In genomic region chr21:45999581-46000181, GRCh38 we compare ENCODE assay signal across 28 cellular contexts. TPM values are rescaled to one million over a fixed set of nuclear protein-coding genes. Genes with fewer than 3 reads are reported as not detected.
DNase-seq lines count a peak whose midpoint lies in the region; ATAC-seq and TF ChIP-seq lines count a peak whose summit lies in the region.
"Had no signal": no experiment of that assay in that cellular context is flagged by ENCODE, and none has a peak within 500 bp of the region (broad histone marks: within the 10 kb centered on the region; RNA-seq: fewer than 3 reads in every experiment).

No MANE protein-coding gene starts in this region.

- H3K4me1 ChIP-seq in left ventricle myocardium inferior (no peaks in the 10 kb centered on the region), right atrium auricular region (no peaks in the 10 kb centered on the region), stomach smooth muscle (ENCODE audit: control insufficient read depth, insufficient read depth, low read length) (peaks cover 15% of the 10 kb centered on the region), PC-9 (replicated peaks; ENCODE audit: insufficient read depth) (peaks cover 15% of the 10 kb centered on the region)
- H3K4me1 ChIP-seq: lower lobe of right lung had no signal

- H3K36me3 ChIP-seq in left ventricle myocardium inferior = peaks cover 90% of the 10 kb centered on the region
- H3K36me3 ChIP-seq in right atrium auricular region = peaks cover 83% of the 10 kb centered on the region
- H3K36me3 ChIP-seq in stomach smooth muscle (ENCODE audit: control insufficient read depth in 2 of 2, insufficient read depth in 2 of 2, low read length in 2 of 2) = peaks cover 59 to 62% of the 10 kb centered on the region in 2 donors
- no peaks in the 10 kb centered on the region for H3K36me3 ChIP-seq in PC-9 (ENCODE audit: low read depth)

- H2AFZ ChIP-seq in PC-9 = no peak overlapping the region

- H3K9ac ChIP-seq in stomach smooth muscle (ENCODE audit: low read length in 2 of 2) = no peak overlapping the region
- H3K9ac ChIP-seq: SK-N-SH had no signal

- peaks cover 15% of the 10 kb centered on the region for H3K36me3 Mint-ChIP-seq in WTC11
- H3K36me3 Mint-ChIP-seq: activated naive CD4-positive, alpha-beta T cell treated with anti-CD3 and anti-CD28 coated beads, Interleukin-2, amount 50 U/mL, for 24 hours; type B pancreatic cell had no signal

- CTCF ChIA-PET in WTC11 (lab: Charles Lee) (interaction anchor here (1.1 kb wide), 1 partner anchor 27 kb away, joined by 5 read pairs; no protein-coding TSS in a partner anchor), PC-9 (lab: Charles Lee) (no interaction called here)

- H3K27me3 ChIP-seq in left ventricle myocardium inferior (ENCODE audit: low read depth) = no peaks in the 10 kb centered on the region
- no peaks in the 10 kb centered on the region for H3K27me3 ChIP-seq in right atrium auricular region
- H3K27me3 ChIP-seq in stomach smooth muscle (ENCODE audit: control insufficient read depth in 1 of 2, insufficient read depth in 2 of 2, low read length in 2 of 2) = no peaks in the 10 kb centered on the region
- no peaks in the 10 kb centered on the region for H3K27me3 ChIP-seq in PC-9 (ENCODE audit: insufficient read depth, low read depth)

- TF ChIP-seq POLR2A in erythroblast (IDR thresholded peaks at IDR 0.05; ENCODE audit: low read length) = no peak

- H3K27ac ChIP-seq in left ventricle myocardium inferior (replicated peaks) (no peak overlapping the region), right atrium auricular region (no peak overlapping the region), stomach smooth muscle (ENCODE audit: low read length) (peak overlapping the region; percentile 37), PC-9 (no peak overlapping the region)
- H3K27ac ChIP-seq: lower lobe of right lung had no signal

- no peak overlapping the region for H3K4me2 ChIP-seq in PC-9
- H3K4me2 ChIP-seq: SK-N-SH had no signal

- no peaks in the 10 kb centered on the region for H4K20me1 ChIP-seq in PC-9 (ENCODE audit: insufficient read depth)

- no peaks in the 10 kb centered on the region for H3K9me3 Mint-ChIP-seq in WTC11
- H3K9me3 Mint-ChIP-seq: activated naive CD4-positive, alpha-beta T cell treated with anti-CD3 and anti-CD28 coated beads, Interleukin-2, amount 50 U/mL, for 24 hours; activated T-helper 17 cell treated with anti-CD3 and anti-CD28 coated beads, Interleukin-2, amount 50 U/mL, for 72 hours; effector memory CD8-positive, alpha-beta T cell; naive thymus-derived CD8-positive, alpha-beta T cell; T-helper 1 cell treated with Interleukin-12 subunit alpha and Interleukin-12 subunit beta and Interleukin-4 antibody, amounts not matched to agents 30 μg/mL and 1 μg/mL, for 36 hours; type B pancreatic cell had no signal

- H3K27me3 Mint-ChIP-seq in WTC11 (ENCODE audit: low read depth) = no peaks in the 10 kb centered on the region
- H3K27me3 Mint-ChIP-seq: activated naive CD4-positive, alpha-beta T cell treated with anti-CD3 and anti-CD28 coated beads, Interleukin-2, amount 50 U/mL, for 24 hours; activated T-helper 17 cell treated with anti-CD3 and anti-CD28 coated beads, Interleukin-2, amount 50 U/mL, for 72 hours; effector memory CD8-positive, alpha-beta T cell; naive thymus-derived CD8-positive, alpha-beta T cell; type B pancreatic cell had no signal

- POLR2A ChIA-PET in WTC11 (lab: Charles Lee) = no interaction called here
- POLR2A ChIA-PET in PC-9 (lab: Charles Lee; ENCODE audit: unreplicated experiment) = no interaction called here

- H3K4me3 ChIP-seq in left ventricle myocardium inferior (no peak overlapping the region), right atrium auricular region (no peak overlapping the region), stomach smooth muscle (ENCODE audit: low read length in 2 of 2) (no peak overlapping the region), PC-9 (no peak overlapping the region)
- H3K4me3 ChIP-seq: lower lobe of right lung had no signal

- no peak for ATAC-seq in WTC11
- ATAC-seq: activated T-helper 17 cell treated with anti-CD3 and anti-CD28 coated beads, Interleukin-2, amount 50 U/mL, for 72 hours; effector memory CD8-positive, alpha-beta T cell; esophagus mucosa; lower lobe of right lung; naive thymus-derived CD8-positive, alpha-beta T cell had no signal

- BruUV-seq in PC-9 (replicated peaks; lab: Mats Ljungman, UMichigan) = no TSS peak

- H3K27ac Mint-ChIP-seq in WTC11 = 0 out of 2 replicates have a peak overlapping the region, but pooled peaks have one; percentile 57
- H3K27ac Mint-ChIP-seq: activated naive CD4-positive, alpha-beta T cell treated with anti-CD3 and anti-CD28 coated beads, Interleukin-2, amount 50 U/mL, for 24 hours; activated T-helper 17 cell treated with anti-CD3 and anti-CD28 coated beads, Interleukin-2, amount 50 U/mL, for 72 hours; effector memory CD8-positive, alpha-beta T cell; T-helper 1 cell treated with Interleukin-12 subunit alpha and Interleukin-12 subunit beta and Interleukin-4 antibody, amounts not matched to agents 30 μg/mL and 1 μg/mL, for 36 hours; type B pancreatic cell had no signal

- no peaks in the 10 kb centered on the region for H3F3A ChIP-seq in PC-9 (ENCODE audit: insufficient read depth, low read depth)

- TF ChIP-seq CTCF in left ventricle myocardium inferior (IDR thresholded peaks at IDR 0.05; ENCODE audit: borderline replicate concordance) = no peak
- no peak for TF ChIP-seq CTCF in right atrium auricular region (IDR thresholded peaks at IDR 0.05)
- TF ChIP-seq CTCF in WTC11 (IDR thresholded peaks at IDR 0.05) = no peak
- TF ChIP-seq CTCF in PC-9 (conservative IDR thresholded peaks at IDR 0.05) = no peak

- no peaks in the 10 kb centered on the region for H3K79me2 ChIP-seq in PC-9 (ENCODE audit: low read depth)

- DNase-seq in left ventricle myocardium inferior (peak; percentile 12), right atrium auricular region (ENCODE audit: low spot score) (no peak), WTC11 (ENCODE audit: low spot score) (no peak), islet precursor cell (peak; percentile 41), glomerular visceral epithelial cell (ENCODE audit: extremely low spot score) (no peak), PC-9 (no peak), erythroblast (lab: John Stamatoyannopoulos, UW) (no peak)
- DNase-seq: activated CD4-positive, alpha-beta T cell treated with anti-CD3 and anti-CD28 coated beads, Interleukin-2, amount 50 U/mL, for 4 hours; effector memory CD8-positive, alpha-beta T cell; EL; foreskin melanocyte; KBM-7; kidney glomerular epithelial cell; NCI-H1105 treated with DMSO at 0.1 percent for 48 hours; NCI-H187 treated with DMSO at 0.1 percent for 48 hours; NCI-H526; NK-92 treated with Interleukin-12 subunit alpha and Interleukin-12 subunit beta, amount 100 ng/mL, for 24 hours; SK-N-SH; stimulated activated CD4-positive, alpha-beta T cell treated with anti-CD3 and anti-CD28 coated beads, Interleukin-12 subunit alpha, Interleukin-12 subunit beta, amount 100 ng/mL, for 4 hours; stimulated activated CD4-positive, alpha-beta T cell treated with anti-CD3 and anti-CD28 coated beads, Interleukin-2, amount 100 ng/mL, for 48 hours had no signal

- H3K4me1 Mint-ChIP-seq in WTC11 = no peaks in the 10 kb centered on the region
- H3K4me1 Mint-ChIP-seq: activated naive CD4-positive, alpha-beta T cell treated with anti-CD3 and anti-CD28 coated beads, Interleukin-2, amount 50 U/mL, for 24 hours; activated T-helper 17 cell treated with anti-CD3 and anti-CD28 coated beads, Interleukin-2, amount 50 U/mL, for 72 hours had no signal

- H3K9me2 ChIP-seq in PC-9 (ENCODE audit: insufficient read depth) = no peaks in the 10 kb centered on the region
- H3K9me2 ChIP-seq: SK-N-SH had no signal

- intact Hi-C loops in left ventricle myocardium inferior (cut with micrococcal nuclease) (no loop called here), PC-9 (cut with micrococcal nuclease; ENCODE audit: unreplicated experiment) (no loop called here)

- H3K9me3 ChIP-seq in left ventricle myocardium inferior (replicated peaks) = no peaks in the 10 kb centered on the region
- no peaks in the 10 kb centered on the region for H3K9me3 ChIP-seq in right atrium auricular region
- no peaks in the 10 kb centered on the region for H3K9me3 ChIP-seq in stomach smooth muscle (ENCODE audit: control insufficient read depth in 2 of 2, low read length in 2 of 2)
- H3K9me3 ChIP-seq in PC-9 (ENCODE audit: insufficient read depth, low read depth) = no peaks in the 10 kb centered on the region
- H3K9me3 ChIP-seq: lower lobe of right lung, SK-N-SH had no signal

- H3K4me3 Mint-ChIP-seq in WTC11 = no peak overlapping the region
- H3K4me3 Mint-ChIP-seq: activated naive CD4-positive, alpha-beta T cell treated with anti-CD3 and anti-CD28 coated beads, Interleukin-2, amount 50 U/mL, for 24 hours; activated T-helper 17 cell treated with anti-CD3 and anti-CD28 coated beads, Interleukin-2, amount 50 U/mL, for 72 hours; effector memory CD8-positive, alpha-beta T cell; naive thymus-derived CD8-positive, alpha-beta T cell; T-helper 1 cell treated with Interleukin-12 subunit alpha and Interleukin-12 subunit beta and Interleukin-4 antibody, amounts not matched to agents 30 μg/mL and 1 μg/mL, for 36 hours; type B pancreatic cell had no signal

TF ChIP-seq in WTC11, 78 proteins besides CTCF, POLR2A, EP300 and RAD21:
- TF ChIP-seq IRF1 (CRISPR knock-in tag; IDR thresholded peaks at IDR 0.05) (no peak), ATF6 (CRISPR knock-in tag; IDR thresholded peaks at IDR 0.05) (no peak)

RNA-seq across cellular contexts. Expression of gene COL6A1, which starts 18.1 kb away (rescaled TPM):
- 154 TPM for total RNA-seq in left ventricle myocardium inferior
- total RNA-seq in right atrium auricular region = 100 to 1,000 TPM; 201 to 278 TPM
- total RNA-seq in WTC11 (2021) = 221 to 245 TPM (median 240 TPM) in 3 replicates
- 43.1 and 51.8 TPM in 2 replicates for total RNA-seq in PC-9 (2021)

Comparison
In these comparisons a context has a peak if more than half of its experiments do, and no peak if none do; other contexts are left out.
1. DNase-seq: peak in left ventricle myocardium inferior (single experiment) and islet precursor cell (single experiment); none in right atrium auricular region (single experiment), WTC11 (single experiment), glomerular visceral epithelial cell (single experiment), PC-9 (0 of 2) and erythroblast (0 of 2).